Comparison of ENCODE assay signal across 20 cellular contexts in genomic region chr10:48609899-48610584, GRCh38.
"Had no signal": no experiment of that assay in that cellular context is flagged by ENCODE, and none has a peak within 500 bp of the region (broad histone marks: within the 10 kb centered on the region; RNA-seq: fewer than 3 reads in every experiment).

No MANE protein-coding gene starts in this region.

- H3K36me3 Mint-ChIP-seq: activated naive CD4-positive, alpha-beta T cell treated with anti-CD3 and anti-CD28 coated beads, Interleukin-2, amount 10 ng/mL, durations not matched to agents 7 days and 5 days; memory B cell had no signal

- ATAC-seq: gastrocnemius medialis, heart left ventricle had no signal

- H3K4me1 ChIP-seq: parathyroid adenoma had no signal

- H3K4me1 Mint-ChIP-seq: activated naive CD4-positive, alpha-beta T cell treated with anti-CD3 and anti-CD28 coated beads, Interleukin-2, amount 10 ng/mL, durations not matched to agents 7 days and 5 days had no signal

- H3K9me3 Mint-ChIP-seq: activated naive CD4-positive, alpha-beta T cell treated with anti-CD3 and anti-CD28 coated beads, Interleukin-2, amount 10 ng/mL, durations not matched to agents 7 days and 5 days; memory B cell; T-helper 2 cell treated with Interferon-gamma antibody and Interleukin-4, amounts not matched to agents 5 μg/mL and 100 μg/mL, for 36 hours had no signal

- H3K27me3 ChIP-seq: adrenal gland, gastrocnemius medialis, heart left ventricle, sigmoid colon had no signal

- DNase-seq: activated CD4-positive, alpha-beta T cell treated with anti-CD3 and anti-CD28 coated beads, Interleukin-2, amount 50 U/mL, for 4 hours; activated naive CD4-positive, alpha-beta T cell treated with anti-CD3 and anti-CD28 coated beads, Interleukin-2, amount 10 ng/mL, durations not matched to agents 7 days and 5 days; activated T-cell treated with anti-CD3 and anti-CD28 coated beads, Interleukin-2, amount 50 U/mL, for 1 hour; erythroblast; gastrocnemius medialis; heart left ventricle; kidney glomerular epithelial cell; left ventricle myocardium inferior; naive B cell; spleen; stimulated activated CD4-positive, alpha-beta T cell treated with anti-CD3 and anti-CD28 coated beads, Interleukin-4, amount 100 ng/mL, for 4 hours; stimulated activated naive CD4-positive, alpha-beta T cell treated with Interleukin-2 at 50 U/mL for 16 hours; transverse colon had no signal

- H3K9me3 ChIP-seq: adrenal gland, gastrocnemius medialis, left ventricle myocardium inferior, transverse colon had no signal

- H3K27ac Mint-ChIP-seq: activated naive CD4-positive, alpha-beta T cell treated with anti-CD3 and anti-CD28 coated beads, Interleukin-2, amount 10 ng/mL, durations not matched to agents 7 days and 5 days; memory B cell; T-helper 2 cell treated with Interferon-gamma antibody and Interleukin-4, amounts not matched to agents 5 μg/mL and 100 μg/mL, for 36 hours had no signal

- H3K9ac ChIP-seq: parathyroid adenoma had no signal

- H3K36me3 ChIP-seq: adrenal gland, gastrocnemius medialis, heart left ventricle, left ventricle myocardium inferior, sigmoid colon, spleen, transverse colon had no signal

- H3K27ac ChIP-seq: adrenal gland, gastrocnemius medialis, heart left ventricle, left ventricle myocardium inferior, parathyroid adenoma, sigmoid colon, SK-N-MC, spleen, transverse colon had no signal

- H3K4me3 Mint-ChIP-seq: activated naive CD4-positive, alpha-beta T cell treated with anti-CD3 and anti-CD28 coated beads, Interleukin-2, amount 10 ng/mL, durations not matched to agents 7 days and 5 days; memory B cell; neural crest cell; T-helper 2 cell treated with Interferon-gamma antibody and Interleukin-4, amounts not matched to agents 5 μg/mL and 100 μg/mL, for 36 hours had no signal

- H3K4me3 ChIP-seq: adrenal gland, gastrocnemius medialis, heart left ventricle, left ventricle myocardium inferior, sigmoid colon, SK-N-MC, spleen, transverse colon had no signal
